ENCODE assay signal across 18 cellular contexts in the genomic region with DNA sequence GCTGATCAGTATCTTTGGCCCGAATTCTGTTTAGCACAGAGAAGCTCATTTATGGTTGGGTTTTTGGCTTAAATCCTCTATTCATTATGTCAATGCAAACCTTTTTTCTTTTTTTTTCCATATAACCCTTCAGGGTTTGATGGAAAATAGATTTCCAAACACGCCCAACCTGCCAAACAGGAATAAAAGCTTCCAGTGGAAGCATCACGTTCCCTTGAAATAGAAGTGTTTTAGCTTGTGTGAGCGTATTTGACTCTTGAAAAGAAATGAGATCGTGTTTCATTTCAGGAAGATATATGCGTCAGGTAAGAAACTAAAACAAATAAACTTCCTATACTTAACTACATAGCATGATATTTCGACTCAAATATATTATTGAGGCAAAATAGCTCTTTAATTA. TPM values are rescaled to one million over a fixed set of nuclear protein-coding genes. Genes with fewer than 3 reads are reported as not detected.
A peak's percentile ranks its signal among the peaks of the same experiment; 100 is the strongest.
DNase-seq lines count a peak whose midpoint lies in the region; ATAC-seq and TF ChIP-seq lines count a peak whose summit lies in the region.
"Had no signal": no experiment of that assay in that cellular context is flagged by ENCODE, and none has a peak within 500 bp of the region (broad histone marks: within the 10 kb centered on the region; RNA-seq: fewer than 3 reads in every experiment).

A gene with protein sequence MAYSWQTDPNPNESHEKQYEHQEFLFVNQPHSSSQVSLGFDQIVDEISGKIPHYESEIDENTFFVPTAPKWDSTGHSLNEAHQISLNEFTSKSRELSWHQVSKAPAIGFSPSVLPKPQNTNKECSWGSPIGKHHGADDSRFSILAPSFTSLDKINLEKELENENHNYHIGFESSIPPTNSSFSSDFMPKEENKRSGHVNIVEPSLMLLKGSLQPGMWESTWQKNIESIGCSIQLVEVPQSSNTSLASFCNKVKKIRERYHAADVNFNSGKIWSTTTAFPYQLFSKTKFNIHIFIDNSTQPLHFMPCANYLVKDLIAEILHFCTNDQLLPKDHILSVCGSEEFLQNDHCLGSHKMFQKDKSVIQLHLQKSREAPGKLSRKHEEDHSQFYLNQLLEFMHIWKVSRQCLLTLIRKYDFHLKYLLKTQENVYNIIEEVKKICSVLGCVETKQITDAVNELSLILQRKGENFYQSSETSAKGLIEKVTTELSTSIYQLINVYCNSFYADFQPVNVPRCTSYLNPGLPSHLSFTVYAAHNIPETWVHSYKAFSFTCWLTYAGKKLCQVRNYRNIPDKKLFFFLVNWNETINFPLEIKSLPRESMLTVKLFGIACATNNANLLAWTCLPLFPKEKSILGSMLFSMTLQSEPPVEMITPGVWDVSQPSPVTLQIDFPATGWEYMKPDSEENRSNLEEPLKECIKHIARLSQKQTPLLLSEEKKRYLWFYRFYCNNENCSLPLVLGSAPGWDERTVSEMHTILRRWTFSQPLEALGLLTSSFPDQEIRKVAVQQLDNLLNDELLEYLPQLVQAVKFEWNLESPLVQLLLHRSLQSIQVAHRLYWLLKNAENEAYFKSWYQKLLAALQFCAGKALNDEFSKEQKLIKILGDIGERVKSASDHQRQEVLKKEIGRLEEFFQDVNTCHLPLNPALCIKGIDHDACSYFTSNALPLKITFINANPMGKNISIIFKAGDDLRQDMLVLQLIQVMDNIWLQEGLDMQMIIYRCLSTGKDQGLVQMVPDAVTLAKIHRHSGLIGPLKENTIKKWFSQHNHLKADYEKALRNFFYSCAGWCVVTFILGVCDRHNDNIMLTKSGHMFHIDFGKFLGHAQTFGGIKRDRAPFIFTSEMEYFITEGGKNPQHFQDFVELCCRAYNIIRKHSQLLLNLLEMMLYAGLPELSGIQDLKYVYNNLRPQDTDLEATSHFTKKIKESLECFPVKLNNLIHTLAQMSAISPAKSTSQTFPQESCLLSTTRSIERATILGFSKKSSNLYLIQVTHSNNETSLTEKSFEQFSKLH (N-terminal part only) (plus strand): TSS at position 246 of the 400 bp plus-strand sequence. CDS start 20,564 bp downstream, outside the sequence.

- H4K20me1 ChIP-seq in hepatocyte (ENCODE audit: insufficient read depth, poor library complexity, severe bottlenecking) = no peaks in the 10 kb centered on the region
- no peaks in the 10 kb centered on the region for H4K20me1 ChIP-seq in MM.1S (ENCODE audit: insufficient read depth, low read length)

- no peaks in the 10 kb centered on the region for H3F3A ChIP-seq in MM.1S (ENCODE audit: insufficient read depth, low read length)

- H3K27me3 ChIP-seq in hepatocyte = no peaks in the 10 kb centered on the region
- no peaks in the 10 kb centered on the region for H3K27me3 ChIP-seq in stomach
- H3K27me3 ChIP-seq in MM.1S (replicated peaks; ENCODE audit: insufficient read depth, low read length) = no peaks in the 10 kb centered on the region
- H3K27me3 ChIP-seq: neutrophil had no signal

- no peak for TF ChIP-seq POLR2A in stomach (IDR thresholded peaks at IDR 0.05)

- H3K9me2 ChIP-seq in hepatocyte (replicated peaks; ENCODE audit: insufficient read depth) = no peaks in the 10 kb centered on the region
- H3K9me2 ChIP-seq in MM.1S (replicated peaks; ENCODE audit: insufficient read depth, low read length) = no peaks in the 10 kb centered on the region

- no peak for ATAC-seq in WTC11
- ATAC-seq: stimulated activated naive B cell treated with anti-CD40 and anti-IgM and Interleukin-4, amounts not matched to agents 10 μg/mL and 1 μg/mL and 100 μg/mL, for 72 hours had no signal

- no peaks in the 10 kb centered on the region for H3K27me3 Mint-ChIP-seq in WTC11 (ENCODE audit: low read depth)
- H3K27me3 Mint-ChIP-seq: activated naive CD4-positive, alpha-beta T cell treated with anti-CD3 and anti-CD28 coated beads, Interleukin-2, amount 10 ng/mL, durations not matched to agents 7 days and 5 days; stimulated activated naive B cell treated with anti-CD40 and anti-IgM and Interleukin-4, amounts not matched to agents 10 μg/mL and 1 μg/mL and 100 μg/mL, for 72 hours had no signal

- TF ChIP-seq EP300 in stomach (IDR thresholded peaks at IDR 0.05) = no peak

- H3K9ac ChIP-seq in MM.1S (ENCODE audit: low read length) = no peak within 1 kb of the TSS

- 78% methylated on average over 7 of the region's 7 CpGs for WGBS in hepatocyte (ENCODE audit: low lambda C conversion rate, missing lambda C conversion rate)
- WGBS in stomach, 5 donors = 27 to 65% (median 51%) methylated on average over 7 of the region's 7 CpGs

- H2AFZ ChIP-seq in hepatocyte = no peak within 1 kb of the TSS
- no peak within 1 kb of the TSS for H2AFZ ChIP-seq in MM.1S (ENCODE audit: low read length)

- H3K4me3 ChIP-seq in hepatocyte (no peak within 1 kb of the TSS), stomach (peak within 1 kb of the TSS; percentile 24 to 44 (median 30)), MM.1S (ENCODE audit: low read length) (no peak within 1 kb of the TSS)
- H3K4me3 ChIP-seq: HAP-1 had no signal

- intact Hi-C loops in stomach (cut with DNase I; ENCODE audit: low total_unique reads) = no loop called here

- peak within 1 kb of the TSS; percentile 51; the same call in 1 of the 2 replicates for H3K27ac Mint-ChIP-seq in WTC11
- H3K27ac Mint-ChIP-seq: activated naive CD4-positive, alpha-beta T cell treated with anti-CD3 and anti-CD28 coated beads, Interleukin-2, amount 10 ng/mL, durations not matched to agents 7 days and 5 days; stimulated activated naive B cell treated with anti-CD40 and anti-IgM and Interleukin-4, amounts not matched to agents 10 μg/mL and 1 μg/mL and 100 μg/mL, for 72 hours; T-helper 2 cell treated with Interferon-gamma antibody and Interleukin-4, amounts not matched to agents 5 μg/mL and 100 μg/mL, for 36 hours had no signal

- H3K27ac ChIP-seq in hepatocyte (peak within 1 kb of the TSS; percentile 61), stomach (peak within 1 kb of the TSS; percentile 58 to 84 (median 81)), MM.1S (ENCODE audit: low read length) (no peak within 1 kb of the TSS)
- H3K27ac ChIP-seq: neutrophil had no signal

- H3K4me1 ChIP-seq in hepatocyte (ENCODE audit: insufficient read depth) (no peaks in the 10 kb centered on the region), stomach (peaks cover 0 to 5% (median 0%) of the 10 kb centered on the region in 4 donors), MM.1S (ENCODE audit: low read length) (peaks cover 8% of the 10 kb centered on the region; the same call in 1 of the 2 replicates)
- H3K4me1 ChIP-seq: HAP-1 had no signal

- no peaks in the 10 kb centered on the region for H3K36me3 Mint-ChIP-seq in WTC11
- H3K36me3 Mint-ChIP-seq: activated naive CD4-positive, alpha-beta T cell treated with anti-CD3 and anti-CD28 coated beads, Interleukin-2, amount 10 ng/mL, durations not matched to agents 7 days and 5 days; stimulated activated naive B cell treated with anti-CD40 and anti-IgM and Interleukin-4, amounts not matched to agents 10 μg/mL and 1 μg/mL and 100 μg/mL, for 72 hours had no signal

- H3K4me2 ChIP-seq in hepatocyte (peak within 1 kb of the TSS; percentile 38), MM.1S (ENCODE audit: low read depth, low read length) (no peak within 1 kb of the TSS)

- DNase-seq in NCI-H1417 (lab: John Stamatoyannopoulos, UW) = peak in 2 of 3 experiments; percentile 26 to 73
- no peak for DNase-seq in NCI-H1417 treated with DMSO at 0.1 percent for 48 hours (lab: John Stamatoyannopoulos, UW)
- no peak for DNase-seq in WTC11 (ENCODE audit: low spot score)
- peak; percentile 14 for DNase-seq in hepatocyte (ENCODE audit: low spot score)
- peak; percentile 37 for DNase-seq in stomach
- no peak for DNase-seq in NCI-H2196 treated with DMSO at 0.1 percent for 48 hours (lab: John Stamatoyannopoulos, UW; ENCODE audit: unreplicated experiment)
- no peak for DNase-seq in islet precursor cell
- no peak for DNase-seq in MM.1S
- DNase-seq: 8988T; activated CD8-positive, alpha-beta memory T cell treated with anti-CD3 and anti-CD28 coated beads, Interleukin-2, amount 50 U/mL, for 48 hours; activated naive CD4-positive, alpha-beta T cell treated with anti-CD3 and anti-CD28 coated beads, Interleukin-2, amount 10 ng/mL, durations not matched to agents 7 days and 5 days; IMR-90; NCI-H1694 treated with DMSO at 0.1 percent for 48 hours; stimulated activated naive B cell treated with anti-CD40 and anti-IgM and Interleukin-4, amounts not matched to agents 10 μg/mL and 1 μg/mL and 100 μg/mL, for 72 hours had no signal

- H3K36me3 ChIP-seq in hepatocyte (replicated peaks; ENCODE audit: insufficient read depth, low read depth) = no peaks in the 10 kb centered on the region
- H3K36me3 ChIP-seq in stomach = no peaks in the 10 kb centered on the region
- no peaks in the 10 kb centered on the region for H3K36me3 ChIP-seq in MM.1S (replicated peaks; ENCODE audit: insufficient read depth, low read length)
- H3K36me3 ChIP-seq: HAP-1, neutrophil had no signal

- H3K9me3 Mint-ChIP-seq in WTC11 = no peaks in the 10 kb centered on the region
- H3K9me3 Mint-ChIP-seq: stimulated activated naive B cell treated with anti-CD40 and anti-IgM and Interleukin-4, amounts not matched to agents 10 μg/mL and 1 μg/mL and 100 μg/mL, for 72 hours had no signal

- POLR2A ChIA-PET in WTC11 (lab: Charles Lee) = no interaction called here

- TF ChIP-seq CTCF in WTC11 (IDR thresholded peaks at IDR 0.05) (no peak), hepatocyte (IDR thresholded peaks at IDR 0.05; ENCODE audit: poor library complexity) (no peak), stomach (IDR thresholded peaks at IDR 0.05) (no peak), MM.1S (IDR thresholded peaks at IDR 0.05; ENCODE audit: low read length) (no peak)

- H3K9me3 ChIP-seq in hepatocyte (ENCODE audit: low read depth) (no peaks in the 10 kb centered on the region), stomach (no peaks in the 10 kb centered on the region), MM.1S (replicated peaks; ENCODE audit: insufficient read depth, low read length) (no peaks in the 10 kb centered on the region)
- H3K9me3 ChIP-seq: HAP-1, neutrophil had no signal

- CTCF ChIA-PET in WTC11 (lab: Charles Lee) = interaction anchor here (0.6 to 2.5 kb wide), 4 partner anchors 11 to 255 kb away, joined by 3 to 15 read pairs (median 13); no protein-coding TSS in a partner anchor

- peaks cover 15% of the 10 kb centered on the region for H3K4me1 Mint-ChIP-seq in WTC11
- H3K4me1 Mint-ChIP-seq: activated naive CD4-positive, alpha-beta T cell treated with anti-CD3 and anti-CD28 coated beads, Interleukin-2, amount 10 ng/mL, durations not matched to agents 7 days and 5 days; stimulated activated naive B cell treated with anti-CD40 and anti-IgM and Interleukin-4, amounts not matched to agents 10 μg/mL and 1 μg/mL and 100 μg/mL, for 72 hours had no signal

- H3K79me2 ChIP-seq in hepatocyte (no peaks in the 10 kb centered on the region), MM.1S (ENCODE audit: low read length) (no peaks in the 10 kb centered on the region)

- H3K4me3 Mint-ChIP-seq in WTC11 = no peak within 1 kb of the TSS
- H3K4me3 Mint-ChIP-seq: activated naive CD4-positive, alpha-beta T cell treated with anti-CD3 and anti-CD28 coated beads, Interleukin-2, amount 10 ng/mL, durations not matched to agents 7 days and 5 days; stimulated activated naive B cell treated with anti-CD40 and anti-IgM and Interleukin-4, amounts not matched to agents 10 μg/mL and 1 μg/mL and 100 μg/mL, for 72 hours; T-helper 2 cell treated with Interferon-gamma antibody and Interleukin-4, amounts not matched to agents 5 μg/mL and 100 μg/mL, for 36 hours had no signal

RNA-seq across cellular contexts. Expression of the gene that starts here (rescaled TPM):
- total RNA-seq in WTC11 (2021) = not detected in 3 replicates
- 6.7 and 7.1 TPM in 2 replicates for total RNA-seq in hepatocyte
- polyA plus RNA-seq in hepatocyte = 3.5 and 5.2 TPM in 2 replicates
- total RNA-seq in stomach = 100 to 1,000 TPM in 3 of 5 donors, 10 to 100 TPM in 1, under 1 TPM in 1; 0.29 to 191 (median 128) TPM
- polyA plus RNA-seq in stomach = 10 to 100 TPM in 2 of 3 donors, 1 to 10 TPM in 1; 8.4 to 25.1 (median 14.3) TPM
- total RNA-seq: fibroblast of villous mesenchyme, IMR-90 had no signal
- polyA plus RNA-seq: IMR-90 had no signal

Comparison
In these comparisons a context has a peak if more than half of its experiments do, and no peak if none do; other contexts are left out.
1. DNase-seq: peak in NCI-H1417 (2 of 3), hepatocyte (single experiment) and stomach (single experiment); none in NCI-H1417 treated with DMSO at 0.1 percent for 48 hours (single experiment), WTC11 (single experiment), NCI-H2196 treated with DMSO at 0.1 percent for 48 hours (single experiment), islet precursor cell (single experiment) and MM.1S (single experiment).
2. H3K4me3 ChIP-seq: peak in stomach (4 of 4); none in hepatocyte (single experiment) and MM.1S (single experiment).